In genomic region chr2:207869784-207870778, GRCh38 we compare ENCODE assay signal across 9 cellular contexts.
DNase-seq lines count a peak whose midpoint lies in the region; ATAC-seq, FAIRE-seq and TF ChIP-seq lines count a peak whose summit lies in the region.
"Had no signal": no experiment of that assay in that cellular context is flagged by ENCODE, and none has a peak within 500 bp of the region (broad histone marks: within the 10 kb centered on the region; RNA-seq: fewer than 3 reads in every experiment).

No MANE protein-coding gene starts in this region.

- no peak overlapping the region for H3K4me2 ChIP-seq in PC-9

- H3K36me3 ChIP-seq in PC-9 (ENCODE audit: low read depth) = no peaks in the 10 kb centered on the region

- FAIRE-seq in H54 (lab: Jason Lieb, UNC) = peak; percentile 95

- H3K27me3 ChIP-seq in PC-9 (ENCODE audit: insufficient read depth, low read depth) = no peaks in the 10 kb centered on the region

- H3K27ac ChIP-seq in PC-9 = peak overlapping the region; percentile 57

- peaks cover 2% of the 10 kb centered on the region for H3K4me1 Mint-ChIP-seq in activated CD4-positive, alpha-beta memory T cell treated with anti-CD3 and anti-CD28 coated beads for 36 hours (ENCODE audit: low read depth)
- H3K4me1 Mint-ChIP-seq: activated naive CD4-positive, alpha-beta T cell treated with anti-CD3 and anti-CD28 coated beads, Interleukin-2, amount 50 U/mL, for 24 hours had no signal

- no peak overlapping the region for H2AFZ ChIP-seq in PC-9

- POLR2A ChIA-PET in PC-9 (lab: Charles Lee; ENCODE audit: unreplicated experiment) = interaction anchor here (0.7 to 0.8 kb wide), 2 partner anchors 22 to 194 kb away, joined by 3 to 6 read pairs; no protein-coding TSS in a partner anchor
- POLR2A ChIA-PET in activated CD4-positive, alpha-beta memory T cell treated with anti-CD3 and anti-CD28 coated beads for 36 hours (lab: Charles Lee) = no interaction called here

- no peaks in the 10 kb centered on the region for H3K9me3 ChIP-seq in PC-9 (ENCODE audit: insufficient read depth, low read depth)

- TF ChIP-seq POLR2A in H54 (IDR thresholded peaks at IDR 0.05; ENCODE audit: low read depth, low read length) = no peak

- DNase-seq in AG10803 (ENCODE audit: low read depth) (peak; percentile 93), H54 (ENCODE audit: insufficient read length, low spot score) (peak; percentile 14), PC-9 (peak in 1 of 2 experiments; percentile 52), hepatic stellate cell (ENCODE audit: low spot score) (peak; percentile 44), NCI-H2196 (lab: John Stamatoyannopoulos, UW; ENCODE audit: unreplicated experiment) (no peak)
- no peak for DNase-seq in effector CD4-positive, alpha-beta T cell
- no peak for DNase-seq in activated CD4-positive, alpha-beta memory T cell treated with anti-CD3 and anti-CD28 coated beads for 36 hours

- TF ChIP-seq CTCF in AG10803 (conservative IDR thresholded peaks at IDR 0.05; ENCODE audit: low read length) (no peak), PC-9 (conservative IDR thresholded peaks at IDR 0.05) (no peak)

- no peaks in the 10 kb centered on the region for H3K9me3 Mint-ChIP-seq in activated CD4-positive, alpha-beta memory T cell treated with anti-CD3 and anti-CD28 coated beads for 36 hours
- H3K9me3 Mint-ChIP-seq: activated naive CD4-positive, alpha-beta T cell treated with anti-CD3 and anti-CD28 coated beads, Interleukin-2, amount 50 U/mL, for 24 hours had no signal

- no TSS peak for BruUV-seq in PC-9 (replicated peaks; lab: Mats Ljungman, UMichigan)

- CTCF ChIA-PET in PC-9 (lab: Charles Lee) = interaction anchor here (0.8 to 1.0 kb wide), 2 partner anchors 17 to 21 kb away, joined by 3 to 19 read pairs; no protein-coding TSS in a partner anchor
- CTCF ChIA-PET in activated CD4-positive, alpha-beta memory T cell treated with anti-CD3 and anti-CD28 coated beads for 36 hours (lab: Charles Lee) = no interaction called here

- intact Hi-C loops in PC-9 (cut with micrococcal nuclease; ENCODE audit: unreplicated experiment) = no loop called here
- intact Hi-C loops in activated CD4-positive, alpha-beta memory T cell treated with anti-CD3 and anti-CD28 coated beads for 36 hours (cut with micrococcal nuclease) = no loop called here

- H3K27me3 Mint-ChIP-seq in activated CD4-positive, alpha-beta memory T cell treated with anti-CD3 and anti-CD28 coated beads for 36 hours = no peaks in the 10 kb centered on the region
- H3K27me3 Mint-ChIP-seq: activated naive CD4-positive, alpha-beta T cell treated with anti-CD3 and anti-CD28 coated beads, Interleukin-2, amount 50 U/mL, for 24 hours had no signal

- ATAC-seq in GM21526 (IDR thresholded peaks at IDR 0.05; ENCODE audit: low FRiP score, unreplicated experiment) = no peak

- H3K4me3 ChIP-seq in AG10803 (ENCODE audit: low read length) (no peak overlapping the region), PC-9 (no peak overlapping the region)

- no peaks in the 10 kb centered on the region for H3K9me2 ChIP-seq in PC-9 (ENCODE audit: insufficient read depth)

- H3K4me1 ChIP-seq in PC-9 (replicated peaks; ENCODE audit: insufficient read depth) = peaks cover 24% of the 10 kb centered on the region

- H3K4me3 Mint-ChIP-seq in activated CD4-positive, alpha-beta memory T cell treated with anti-CD3 and anti-CD28 coated beads for 36 hours = no peak overlapping the region
- H3K4me3 Mint-ChIP-seq: activated naive CD4-positive, alpha-beta T cell treated with anti-CD3 and anti-CD28 coated beads, Interleukin-2, amount 50 U/mL, for 24 hours had no signal

- H3K27ac Mint-ChIP-seq in activated CD4-positive, alpha-beta memory T cell treated with anti-CD3 and anti-CD28 coated beads for 36 hours = no peak overlapping the region
- H3K27ac Mint-ChIP-seq: activated naive CD4-positive, alpha-beta T cell treated with anti-CD3 and anti-CD28 coated beads, Interleukin-2, amount 50 U/mL, for 24 hours had no signal

- no peaks in the 10 kb centered on the region for H3K79me2 ChIP-seq in PC-9 (ENCODE audit: low read depth)

- no peaks in the 10 kb centered on the region for H3K36me3 Mint-ChIP-seq in activated CD4-positive, alpha-beta memory T cell treated with anti-CD3 and anti-CD28 coated beads for 36 hours

- no peaks in the 10 kb centered on the region for H4K20me1 ChIP-seq in PC-9 (ENCODE audit: insufficient read depth)

- H3F3A ChIP-seq in PC-9 (ENCODE audit: insufficient read depth, low read depth) = no peaks in the 10 kb centered on the region

Comparison
In these comparisons a context has a peak if more than half of its experiments do, and no peak if none do; other contexts are left out.
1. DNase-seq: peak in AG10803 (single experiment), H54 (single experiment) and hepatic stellate cell (single experiment); none in NCI-H2196 (single experiment), effector CD4-positive, alpha-beta T cell (single experiment) and activated CD4-positive, alpha-beta memory T cell treated with anti-CD3 and anti-CD28 coated beads for 36 hours (single experiment).